Comparison of ENCODE assay signal across 24 cellular contexts in genomic region chr9:119853126-119853525, GRCh38.
"Had no signal": no experiment of that assay in that cellular context is flagged by ENCODE, and none has a peak within 500 bp of the region (broad histone marks: within the 10 kb centered on the region; RNA-seq: fewer than 3 reads in every experiment).

No MANE protein-coding gene starts in this region.

- H3K9me3 ChIP-seq: mucosa of descending colon, right atrium auricular region, tibial artery, uterus had no signal

- H3K27ac Mint-ChIP-seq: activated CD4-positive, alpha-beta T cell treated with anti-CD3 and anti-CD28 coated beads, Interleukin-2, amount 10 ng/mL, durations not matched to agents 7 days and 5 days; activated CD8-positive, alpha-beta T cell treated with anti-CD3 and anti-CD28 coated beads, Interleukin-2, amount 10 ng/mL, durations not matched to agents 7 days and 5 days; activated naive CD4-positive, alpha-beta T cell treated with anti-CD3 and anti-CD28 coated beads, Interleukin-2, amount 10 ng/mL, durations not matched to agents 7 days and 5 days; activated naive CD8-positive, alpha-beta T cell treated with anti-CD3 and anti-CD28 coated beads, Interleukin-2, amount 50 U/mL, for 24 hours; activated T-cell treated with anti-CD3 and anti-CD28 coated beads, Interleukin-2, amount 50 U/mL, for 24 hours; activated T-helper 2 cell treated with anti-CD3 and anti-CD28 coated beads, Interferon-gamma antibody, Interleukin-2, Interleukin-4, amounts not matched to agents 10 μg/mL and 5 μg/mL and 100 μg/mL, durations not matched to agents 14 hours and 24 hours and 36 hours; brain; effector memory CD8-positive, alpha-beta T cell; immature natural killer cell; memory B cell; naive B cell had no signal

- H3K36me3 ChIP-seq: right atrium auricular region, tibial artery, uterus had no signal

- H3K9me3 Mint-ChIP-seq: activated CD4-positive, alpha-beta T cell treated with anti-CD3 and anti-CD28 coated beads, Interleukin-2, amount 10 ng/mL, durations not matched to agents 7 days and 5 days; activated naive CD4-positive, alpha-beta T cell treated with anti-CD3 and anti-CD28 coated beads, Interleukin-2, amount 10 ng/mL, durations not matched to agents 7 days and 5 days; activated naive CD8-positive, alpha-beta T cell treated with anti-CD3 and anti-CD28 coated beads, Interleukin-2, amount 50 U/mL, for 24 hours; activated T-cell treated with anti-CD3 and anti-CD28 coated beads, Interleukin-2, amount 50 U/mL, for 24 hours; activated T-helper 2 cell treated with anti-CD3 and anti-CD28 coated beads, Interferon-gamma antibody, Interleukin-2, Interleukin-4, amounts not matched to agents 10 μg/mL and 5 μg/mL and 100 μg/mL, durations not matched to agents 14 hours and 24 hours and 36 hours; brain; immature natural killer cell had no signal

- H3K36me3 Mint-ChIP-seq: activated naive CD4-positive, alpha-beta T cell treated with anti-CD3 and anti-CD28 coated beads, Interleukin-2, amount 10 ng/mL, durations not matched to agents 7 days and 5 days; brain; immature natural killer cell; memory B cell; naive B cell had no signal

- H3K27me3 ChIP-seq: right atrium auricular region, tibial artery, uterus had no signal

- ATAC-seq: activated CD4-positive, CD25-positive, alpha-beta regulatory T cell treated with anti-CD3 and anti-CD28 coated beads, Interleukin-2, amount 50 U/mL, for 24 hours; activated CD8-positive, alpha-beta T cell treated with anti-CD3 and anti-CD28 coated beads, Interleukin-2, amount 10 ng/mL, durations not matched to agents 7 days and 5 days; activated naive CD8-positive, alpha-beta T cell treated with anti-CD3 and anti-CD28 coated beads, Interleukin-2, amount 50 U/mL, for 24 hours; effector memory CD8-positive, alpha-beta T cell; mucosa of descending colon had no signal

- H3K27ac ChIP-seq: right atrium auricular region, tibial artery, uterus had no signal

- H3K4me3 ChIP-seq: mucosa of descending colon, right atrium auricular region, tibial artery, uterus had no signal

- H3K27me3 Mint-ChIP-seq: activated CD4-positive, alpha-beta T cell treated with anti-CD3 and anti-CD28 coated beads, Interleukin-2, amount 10 ng/mL, durations not matched to agents 7 days and 5 days; activated naive CD4-positive, alpha-beta T cell treated with anti-CD3 and anti-CD28 coated beads, Interleukin-2, amount 10 ng/mL, durations not matched to agents 7 days and 5 days; activated naive CD8-positive, alpha-beta T cell treated with anti-CD3 and anti-CD28 coated beads, Interleukin-2, amount 50 U/mL, for 24 hours; effector memory CD8-positive, alpha-beta T cell had no signal

- DNase-seq: activated CD4-positive, alpha-beta T cell treated with anti-CD3 and anti-CD28 coated beads, Interleukin-2, amount 10 ng/mL, durations not matched to agents 7 days and 5 days; activated CD8-positive, alpha-beta T cell treated with anti-CD3 and anti-CD28 coated beads, Interleukin-2, amount 10 ng/mL, durations not matched to agents 7 days and 5 days; activated naive CD4-positive, alpha-beta T cell treated with anti-CD3 and anti-CD28 coated beads, Interleukin-2, amount 10 ng/mL, durations not matched to agents 7 days and 5 days; activated naive CD8-positive, alpha-beta T cell treated with anti-CD3 and anti-CD28 coated beads, Interleukin-2, amount 50 U/mL, for 24 hours; activated T-cell treated with anti-CD3 and anti-CD28 coated beads, Interleukin-2, amount 50 U/mL, for 24 hours; anterior cingulate cortex; caudate nucleus; effector memory CD8-positive, alpha-beta T cell; immature natural killer cell; kidney glomerular epithelial cell; mucosa of descending colon; naive B cell; stimulated activated CD4-positive, alpha-beta T cell treated with anti-CD3 and anti-CD28 coated beads, Interleukin-12 subunit alpha, Interleukin-12 subunit beta, amount 100 ng/mL, for 4 hours; stimulated activated CD4-positive, alpha-beta T cell treated with anti-CD3 and anti-CD28 coated beads, Interleukin-1b, Interleukin-23, amount 100 ng/mL, for 48 hours; stimulated activated CD8-positive, alpha-beta memory T cell treated with anti-CD3 and anti-CD28 coated beads, Interleukin-4, amount 100 ng/mL, for 48 hours; stimulated activated naive CD4-positive, alpha-beta T cell; tibial artery; uterus had no signal

- H3K4me3 Mint-ChIP-seq: activated CD4-positive, alpha-beta T cell treated with anti-CD3 and anti-CD28 coated beads, Interleukin-2, amount 10 ng/mL, durations not matched to agents 7 days and 5 days; activated CD8-positive, alpha-beta T cell treated with anti-CD3 and anti-CD28 coated beads, Interleukin-2, amount 10 ng/mL, durations not matched to agents 7 days and 5 days; activated naive CD4-positive, alpha-beta T cell treated with anti-CD3 and anti-CD28 coated beads, Interleukin-2, amount 10 ng/mL, durations not matched to agents 7 days and 5 days; activated naive CD8-positive, alpha-beta T cell treated with anti-CD3 and anti-CD28 coated beads, Interleukin-2, amount 50 U/mL, for 24 hours; activated T-cell treated with anti-CD3 and anti-CD28 coated beads, Interleukin-2, amount 50 U/mL, for 24 hours; brain; effector memory CD8-positive, alpha-beta T cell; immature natural killer cell; memory B cell; naive B cell; neural crest cell had no signal

- H3K4me1 ChIP-seq: right atrium auricular region, tibial artery, uterus had no signal

- H3K4me1 Mint-ChIP-seq: activated CD4-positive, alpha-beta T cell treated with anti-CD3 and anti-CD28 coated beads, Interleukin-2, amount 10 ng/mL, durations not matched to agents 7 days and 5 days; activated naive CD4-positive, alpha-beta T cell treated with anti-CD3 and anti-CD28 coated beads, Interleukin-2, amount 10 ng/mL, durations not matched to agents 7 days and 5 days; activated naive CD8-positive, alpha-beta T cell treated with anti-CD3 and anti-CD28 coated beads, Interleukin-2, amount 50 U/mL, for 24 hours; brain; immature natural killer cell; memory B cell; naive B cell; neural crest cell had no signal
